In genomic region chr4:87093443-87094123, GRCh38 we compare ENCODE assay signal across 8 cellular contexts.
DNase-seq lines count a peak whose midpoint lies in the region; ATAC-seq and TF ChIP-seq lines count a peak whose summit lies in the region.

No MANE protein-coding gene starts in this region.

- H3K9me3 Mint-ChIP-seq in activated T-cell treated with anti-CD3 and anti-CD28 coated beads, Interleukin-2, amount 50 U/mL, for 24 hours, result no peaks in the 10 kb centered on the region

- H3K9me3 ChIP-seq in ovary, result no peaks in the 10 kb centered on the region

- no peaks in the 10 kb centered on the region for H3K36me3 ChIP-seq in ovary

- no peaks in the 10 kb centered on the region for H3K27me3 ChIP-seq in ovary

- H3K4me3 Mint-ChIP-seq in activated T-cell treated with anti-CD3 and anti-CD28 coated beads, Interleukin-2, amount 50 U/mL, for 24 hours, result no peak overlapping the region

- intact Hi-C loops in ovary (cut with DNase I), result loop anchor here (5.0 to 10.0 kb wide), 6 partner anchors 86 to 171 kb away; partner anchors contain the start of gene AFF1 (in 1 of the 4)

- no peak for TF ChIP-seq EP300 in ovary (IDR thresholded peaks at IDR 0.05)

- no peaks in the 10 kb centered on the region for H3K27me3 Mint-ChIP-seq in activated T-cell treated with anti-CD3 and anti-CD28 coated beads, Interleukin-2, amount 50 U/mL, for 24 hours

- H3K36me3 Mint-ChIP-seq in activated T-cell treated with anti-CD3 and anti-CD28 coated beads, Interleukin-2, amount 50 U/mL, for 24 hours (ENCODE audit: low read depth), result peaks cover 57% of the 10 kb centered on the region

- H3K4me3 ChIP-seq in fibroblast of the aortic adventitia (ENCODE audit: low read depth, low read length) (no peak overlapping the region), ovary (no peak overlapping the region)

- WGBS in ovary, 3 donors, result 39 to 48% (median 40%) methylated on average over 4 of the region's 4 CpGs

- peak; percentile 80 for ATAC-seq in GM19452 (IDR thresholded peaks at IDR 0.05; ENCODE audit: unreplicated experiment)
- ATAC-seq in HG03439 (IDR thresholded peaks at IDR 0.05; ENCODE audit: unreplicated experiment), result peak; percentile 82

- TF ChIP-seq CTCF in fibroblast of the aortic adventitia (IDR thresholded peaks at IDR 0.05; ENCODE audit: insufficient read depth, low read length) (peak; percentile 57), ovary (IDR thresholded peaks at IDR 0.05) (peak; percentile 13 to 54 (median 52))

- H3K27ac ChIP-seq in ovary, result peak overlapping the region in 1 of 2 donors; percentile 18

- H3K27ac Mint-ChIP-seq in activated T-cell treated with anti-CD3 and anti-CD28 coated beads, Interleukin-2, amount 50 U/mL, for 24 hours, result peak overlapping the region; percentile 80

- peaks cover 49% of the 10 kb centered on the region for H3K4me1 Mint-ChIP-seq in activated T-cell treated with anti-CD3 and anti-CD28 coated beads, Interleukin-2, amount 50 U/mL, for 24 hours (ENCODE audit: low read depth)

- H3K4me1 ChIP-seq in ovary (ENCODE audit: insufficient read depth), result peaks cover 2% of the 10 kb centered on the region

- TF ChIP-seq POLR2A in ovary (IDR thresholded peaks at IDR 0.05), result no peak

- peak; percentile 71 for DNase-seq in DMS53 (lab: John Stamatoyannopoulos, UW)
- DNase-seq in NCI-H748 (lab: John Stamatoyannopoulos, UW; ENCODE audit: unreplicated experiment), result peak; percentile 58
- peak; percentile 47 for DNase-seq in activated T-cell treated with anti-CD3 and anti-CD28 coated beads, Interleukin-2, amount 50 U/mL, for 24 hours
- DNase-seq in fibroblast of the aortic adventitia (ENCODE audit: low read depth), result peak; percentile 63
- peak in 2 of 5 donors; percentile 37 for DNase-seq in ovary
- DNase-seq in foreskin melanocyte, result no peak
